8 cellular contexts compared by ENCODE assay signal in genomic region chr3:17741621-17742091, GRCh38. TPM values are rescaled to one million over a fixed set of nuclear protein-coding genes. Genes with fewer than 3 reads are reported as not detected.
DNase-seq lines count a peak whose midpoint lies in the region; ATAC-seq and TF ChIP-seq lines count a peak whose summit lies in the region.

No MANE protein-coding gene starts in this region.

- 0 to 7% methylated on average over 1 to 6 of the region's 17 CpGs for WGBS in mesodermal cell (ENCODE audit: insufficient coverage in 2 of 2), 2 experiments
- 0 to 1% methylated on average over 17 of the region's 17 CpGs for WGBS in aorta, 2 donors

- ATAC-seq in aorta (ENCODE audit: low FRiP score) (no peak), HG02623 (IDR thresholded peaks at IDR 0.05; ENCODE audit: unreplicated experiment) (no peak), HG03378 (IDR thresholded peaks at IDR 0.05; ENCODE audit: unreplicated experiment) (no peak)

- intact Hi-C loops in aorta (cut with DNase I), result loop anchor here (5.0 kb wide), 2 partner anchors 99 to 104 kb away; no protein-coding TSS in a partner anchor

- H3K4me3 ChIP-seq in GM12865 (ENCODE audit: low read depth, low read length) (peak overlapping the region; percentile 63), brain microvascular endothelial cell (ENCODE audit: low read depth, low read length) (peak overlapping the region; percentile 64), mesodermal cell (ENCODE audit: extremely low read depth, insufficient read depth, low read length, poor library complexity, severe bottlenecking) (peak overlapping the region; percentile 63), aorta (ENCODE audit: low read length in 2 of 2) (peak overlapping the region; percentile 39 to 92)

- H3K27me3 ChIP-seq in brain microvascular endothelial cell (replicated peaks) (no peaks in the 10 kb centered on the region), aorta (ENCODE audit: control insufficient read depth in 1 of 2, insufficient read depth in 2 of 2, low read length in 1 of 2) (no peaks in the 10 kb centered on the region)

- H3K36me3 ChIP-seq in brain microvascular endothelial cell (replicated peaks) (no peaks in the 10 kb centered on the region), mesodermal cell (ENCODE audit: control insufficient read depth, insufficient read depth, low read length) (no peaks in the 10 kb centered on the region), aorta (ENCODE audit: control insufficient read depth in 1 of 2, insufficient read depth in 2 of 2, low read length in 1 of 2) (no peaks in the 10 kb centered on the region)

- no peak for DNase-seq in GM12865 (ENCODE audit: low read depth)
- peak; percentile 78 for DNase-seq in NAMALWA (ENCODE audit: low spot score)
- DNase-seq in brain microvascular endothelial cell, result no peak
- DNase-seq in aorta, result no peak
- DNase-seq in activated CD4-positive, CD25-positive, alpha-beta regulatory T cell treated with anti-CD3 and anti-CD28 coated beads, Interleukin-2, amount 50 U/mL, for 72 hours, result no peak

- H3K4me1 ChIP-seq in mesodermal cell (ENCODE audit: control insufficient read depth, insufficient read depth, low read length, poor library complexity, severe bottlenecking) (peaks cover 19% of the 10 kb centered on the region), aorta (ENCODE audit: control insufficient read depth in 1 of 2, insufficient read depth in 2 of 2, low read length in 2 of 2) (no peaks in the 10 kb centered on the region)

- in situ Hi-C loops in brain microvascular endothelial cell (cut with HindIII; ENCODE audit: low pct_ligation_motif_present, low sequenced_read_pairs), result no loop called here

- peak overlapping the region; percentile 84 for H3K27ac ChIP-seq in brain microvascular endothelial cell
- peak overlapping the region; percentile 96 for H3K27ac ChIP-seq in mesodermal cell (ENCODE audit: low read depth, low read length, severe bottlenecking)
- H3K27ac ChIP-seq in aorta (ENCODE audit: low read depth in 1 of 2, low read length in 2 of 2), result peak overlapping the region; percentile 77 to 91

- H3K9me3 ChIP-seq in mesodermal cell (ENCODE audit: control insufficient read depth, low read length), result no peaks in the 10 kb centered on the region
- no peaks in the 10 kb centered on the region for H3K9me3 ChIP-seq in aorta (ENCODE audit: control insufficient read depth, low read length)

- TF ChIP-seq CTCF in GM12865 (IDR thresholded peaks at IDR 0.05; ENCODE audit: insufficient read depth, low read depth, low read length, missing control alignments) (no peak), brain microvascular endothelial cell (IDR thresholded peaks at IDR 0.05; ENCODE audit: low read depth, low read length, missing control alignments) (no peak)

RNA-seq across cellular contexts. Expression of gene TBC1D5, which starts 0.8 kb away (rescaled TPM):
- polyA plus RNA-seq in mesodermal cell (2013, experiment 1 of 2), result 45.7 TPM
- 47.9 TPM for polyA plus RNA-seq in mesodermal cell (2013, experiment 2 of 2)
- total RNA-seq in aorta, result 10 to 100 TPM; 52.2 to 75.5 TPM
- polyA plus RNA-seq in aorta, result 10 to 100 TPM; 11.8 to 16.8 TPM
